In the genomic region with DNA sequence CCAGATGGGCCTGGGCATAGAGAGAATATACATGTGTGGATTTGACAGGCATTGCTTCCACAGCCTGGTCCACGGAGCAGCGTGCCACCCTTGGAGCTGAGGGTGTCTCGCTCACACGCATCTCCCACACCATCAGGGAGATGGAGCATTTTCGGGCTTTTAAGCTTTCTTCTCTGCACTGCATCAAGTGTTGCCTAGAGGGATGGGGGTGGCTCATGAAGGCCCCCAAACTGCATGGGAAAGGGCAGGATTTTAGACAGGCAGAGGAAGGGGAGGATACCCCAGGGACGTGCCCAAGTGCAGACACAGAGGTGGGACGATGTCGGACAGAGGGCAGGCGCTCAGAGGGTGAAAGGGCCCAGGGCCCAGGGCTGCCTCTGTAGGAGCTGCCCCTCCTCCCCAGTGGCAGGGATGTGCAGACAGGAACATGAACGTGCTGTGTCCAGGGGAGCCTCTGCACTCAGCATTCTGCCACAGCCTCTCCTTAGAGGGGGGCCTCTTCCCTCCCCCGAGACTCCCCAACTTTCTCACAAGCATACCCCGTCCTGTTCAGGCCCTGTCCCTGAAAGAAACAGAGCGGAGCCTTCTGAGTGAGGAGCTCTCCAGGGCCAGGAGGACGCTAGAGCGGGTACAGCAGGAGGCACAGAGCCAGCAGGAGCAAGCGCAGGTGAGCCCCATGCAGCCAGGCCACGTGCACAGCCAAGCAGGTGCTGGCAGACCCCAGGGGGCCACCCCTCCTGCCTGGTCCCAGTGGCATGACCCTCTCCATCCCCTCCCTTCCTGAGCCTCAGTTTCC, we compare ENCODE assay signal across 1 cellular context.
A peak's percentile ranks its signal among the peaks of the same experiment; 100 is the strongest.
TF ChIP-seq lines count a peak whose summit lies in the region.

No MANE protein-coding gene starts in this region.

TF ChIP-seq in HepG2, 621 proteins besides CTCF, POLR2A, EP300 and RAD21:
- TF ChIP-seq NONO (IDR thresholded peaks at IDR 0.05), result no peak
- 0 out of 2 replicates have a peak, but pooled peaks have one; percentile 11 for TF ChIP-seq NONO (CRISPR knock-in tag; conservative IDR thresholded peaks at IDR 0.05)
- no peak for TF ChIP-seq CREB1 (IDR thresholded peaks at IDR 0.05)
- TF ChIP-seq CREB1 (CRISPR knock-in tag; IDR thresholded peaks at IDR 0.05), result no peak
- TF ChIP-seq ZNF564 (CRISPR knock-in tag; IDR thresholded peaks at IDR 0.05), result no peak
- peak; percentile 84; the same call in 1 of the 2 replicates for TF ChIP-seq AKAP8 (CRISPR knock-in tag; IDR thresholded peaks at IDR 0.05)
- TF ChIP-seq, protein P1, sequence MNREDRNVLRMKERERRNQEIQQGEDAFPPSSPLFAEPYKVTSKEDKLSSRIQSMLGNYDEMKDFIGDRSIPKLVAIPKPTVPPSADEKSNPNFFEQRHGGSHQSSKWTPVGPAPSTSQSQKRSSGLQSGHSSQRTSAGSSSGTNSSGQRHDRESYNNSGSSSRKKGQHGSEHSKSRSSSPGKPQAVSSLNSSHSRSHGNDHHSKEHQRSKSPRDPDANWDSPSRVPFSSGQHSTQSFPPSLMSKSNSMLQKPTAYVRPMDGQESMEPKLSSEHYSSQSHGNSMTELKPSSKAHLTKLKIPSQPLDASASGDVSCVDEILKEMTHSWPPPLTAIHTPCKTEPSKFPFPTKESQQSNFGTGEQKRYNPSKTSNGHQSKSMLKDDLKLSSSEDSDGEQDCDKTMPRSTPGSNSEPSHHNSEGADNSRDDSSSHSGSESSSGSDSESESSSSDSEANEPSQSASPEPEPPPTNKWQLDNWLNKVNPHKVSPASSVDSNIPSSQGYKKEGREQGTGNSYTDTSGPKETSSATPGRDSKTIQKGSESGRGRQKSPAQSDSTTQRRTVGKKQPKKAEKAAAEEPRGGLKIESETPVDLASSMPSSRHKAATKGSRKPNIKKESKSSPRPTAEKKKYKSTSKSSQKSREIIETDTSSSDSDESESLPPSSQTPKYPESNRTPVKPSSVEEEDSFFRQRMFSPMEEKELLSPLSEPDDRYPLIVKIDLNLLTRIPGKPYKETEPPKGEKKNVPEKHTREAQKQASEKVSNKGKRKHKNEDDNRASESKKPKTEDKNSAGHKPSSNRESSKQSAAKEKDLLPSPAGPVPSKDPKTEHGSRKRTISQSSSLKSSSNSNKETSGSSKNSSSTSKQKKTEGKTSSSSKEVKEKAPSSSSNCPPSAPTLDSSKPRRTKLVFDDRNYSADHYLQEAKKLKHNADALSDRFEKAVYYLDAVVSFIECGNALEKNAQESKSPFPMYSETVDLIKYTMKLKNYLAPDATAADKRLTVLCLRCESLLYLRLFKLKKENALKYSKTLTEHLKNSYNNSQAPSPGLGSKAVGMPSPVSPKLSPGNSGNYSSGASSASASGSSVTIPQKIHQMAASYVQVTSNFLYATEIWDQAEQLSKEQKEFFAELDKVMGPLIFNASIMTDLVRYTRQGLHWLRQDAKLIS (CRISPR knock-in tag; IDR thresholded peaks at IDR 0.05), result no peak
- TF ChIP-seq ZNF558 (CRISPR knock-in tag; IDR thresholded peaks at IDR 0.05; ENCODE audit: borderline replicate concordance), result no peak
- TF ChIP-seq ZFX (CRISPR knock-in tag; IDR thresholded peaks at IDR 0.05; ENCODE audit: low read depth), result 0 out of 2 replicates have a peak, but pooled peaks have one; percentile 17
- TF ChIP-seq MBD4 (IDR thresholded peaks at IDR 0.05; ENCODE audit: borderline replicate concordance, low read length), result no peak
- TF ChIP-seq, protein P2, sequence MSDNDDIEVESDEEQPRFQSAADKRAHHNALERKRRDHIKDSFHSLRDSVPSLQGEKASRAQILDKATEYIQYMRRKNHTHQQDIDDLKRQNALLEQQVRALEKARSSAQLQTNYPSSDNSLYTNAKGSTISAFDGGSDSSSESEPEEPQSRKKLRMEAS (IDR thresholded peaks at IDR 0.05), result peak; percentile 30; the same call in 1 of the 2 replicates
- TF ChIP-seq ZMYM4 (CRISPR knock-in tag; IDR thresholded peaks at IDR 0.05), result 0 out of 2 replicates have a peak, but pooled peaks have one; percentile 1
- no peak for TF ChIP-seq RBFOX2 (IDR thresholded peaks at IDR 0.05; ENCODE audit: low read depth, low read length)
- no peak for TF ChIP-seq CCDC6 (CRISPR knock-in tag; IDR thresholded peaks at IDR 0.05)
- TF ChIP-seq, protein P3, sequence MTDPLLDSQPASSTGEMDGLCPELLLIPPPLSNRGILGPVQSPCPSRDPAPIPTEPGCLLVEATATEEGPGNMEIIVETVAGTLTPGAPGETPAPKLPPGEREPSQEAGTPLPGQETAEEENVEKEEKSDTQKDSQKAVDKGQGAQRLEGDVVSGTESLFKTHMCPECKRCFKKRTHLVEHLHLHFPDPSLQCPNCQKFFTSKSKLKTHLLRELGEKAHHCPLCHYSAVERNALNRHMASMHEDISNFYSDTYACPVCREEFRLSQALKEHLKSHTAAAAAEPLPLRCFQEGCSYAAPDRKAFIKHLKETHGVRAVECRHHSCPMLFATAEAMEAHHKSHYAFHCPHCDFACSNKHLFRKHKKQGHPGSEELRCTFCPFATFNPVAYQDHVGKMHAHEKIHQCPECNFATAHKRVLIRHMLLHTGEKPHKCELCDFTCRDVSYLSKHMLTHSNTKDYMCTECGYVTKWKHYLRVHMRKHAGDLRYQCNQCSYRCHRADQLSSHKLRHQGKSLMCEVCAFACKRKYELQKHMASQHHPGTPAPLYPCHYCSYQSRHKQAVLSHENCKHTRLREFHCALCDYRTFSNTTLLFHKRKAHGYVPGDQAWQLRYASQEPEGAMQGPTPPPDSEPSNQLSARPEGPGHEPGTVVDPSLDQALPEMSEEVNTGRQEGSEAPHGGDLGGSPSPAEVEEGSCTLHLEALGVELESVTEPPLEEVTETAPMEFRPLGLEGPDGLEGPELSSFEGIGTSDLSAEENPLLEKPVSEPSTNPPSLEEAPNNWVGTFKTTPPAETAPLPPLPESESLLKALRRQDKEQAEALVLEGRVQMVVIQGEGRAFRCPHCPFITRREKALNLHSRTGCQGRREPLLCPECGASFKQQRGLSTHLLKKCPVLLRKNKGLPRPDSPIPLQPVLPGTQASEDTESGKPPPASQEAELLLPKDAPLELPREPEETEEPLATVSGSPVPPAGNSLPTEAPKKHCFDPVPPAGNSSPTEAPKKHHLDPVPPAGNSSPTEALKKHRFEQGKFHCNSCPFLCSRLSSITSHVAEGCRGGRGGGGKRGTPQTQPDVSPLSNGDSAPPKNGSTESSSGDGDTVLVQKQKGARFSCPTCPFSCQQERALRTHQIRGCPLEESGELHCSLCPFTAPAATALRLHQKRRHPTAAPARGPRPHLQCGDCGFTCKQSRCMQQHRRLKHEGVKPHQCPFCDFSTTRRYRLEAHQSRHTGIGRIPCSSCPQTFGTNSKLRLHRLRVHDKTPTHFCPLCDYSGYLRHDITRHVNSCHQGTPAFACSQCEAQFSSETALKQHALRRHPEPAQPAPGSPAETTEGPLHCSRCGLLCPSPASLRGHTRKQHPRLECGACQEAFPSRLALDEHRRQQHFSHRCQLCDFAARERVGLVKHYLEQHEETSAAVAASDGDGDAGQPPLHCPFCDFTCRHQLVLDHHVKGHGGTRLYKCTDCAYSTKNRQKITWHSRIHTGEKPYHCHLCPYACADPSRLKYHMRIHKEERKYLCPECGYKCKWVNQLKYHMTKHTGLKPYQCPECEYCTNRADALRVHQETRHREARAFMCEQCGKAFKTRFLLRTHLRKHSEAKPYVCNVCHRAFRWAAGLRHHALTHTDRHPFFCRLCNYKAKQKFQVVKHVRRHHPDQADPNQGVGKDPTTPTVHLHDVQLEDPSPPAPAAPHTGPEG (CRISPR knock-in tag; IDR thresholded peaks at IDR 0.05), result no peak
- TF ChIP-seq, protein P4, sequence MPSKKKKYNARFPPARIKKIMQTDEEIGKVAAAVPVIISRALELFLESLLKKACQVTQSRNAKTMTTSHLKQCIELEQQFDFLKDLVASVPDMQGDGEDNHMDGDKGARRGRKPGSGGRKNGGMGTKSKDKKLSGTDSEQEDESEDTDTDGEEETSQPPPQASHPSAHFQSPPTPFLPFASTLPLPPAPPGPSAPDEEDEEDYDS (CRISPR knock-in tag; IDR thresholded peaks at IDR 0.05), result no peak
- no peak for TF ChIP-seq STAT5B (CRISPR knock-in tag; IDR thresholded peaks at IDR 0.05)
- 0 out of 2 replicates have a peak, but pooled peaks have one; percentile 17 for TF ChIP-seq ZNF776 (CRISPR knock-in tag; IDR thresholded peaks at IDR 0.05)
